Comparison of ENCODE assay signal across 8 cellular contexts in genomic region chr6:29964553-29964903, GRCh38. TPM values are rescaled to one million over a fixed set of nuclear protein-coding genes. Genes with fewer than 3 reads are reported as not detected.
DNase-seq lines count a peak whose midpoint lies in the region; ATAC-seq, FAIRE-seq and TF ChIP-seq lines count a peak whose summit lies in the region.

No MANE protein-coding gene starts in this region.

- H3K27ac ChIP-seq in heart right ventricle (peak overlapping the region; percentile 74 to 98 (median 92)), GM12878 (ENCODE audit: control insufficient read depth, insufficient read depth) (peak overlapping the region; percentile 93), vagina (peak overlapping the region; percentile 87)

- H3K9me3 ChIP-seq in heart right ventricle: no peaks in the 10 kb centered on the region
- no peaks in the 10 kb centered on the region for H3K9me3 ChIP-seq in GM12878 (replicated peaks; ENCODE audit: control insufficient read depth, insufficient read depth, low read length)
- no peaks in the 10 kb centered on the region for H3K9me3 ChIP-seq in vagina

- no peak for FAIRE-seq in GM12878 (lab: Jason Lieb, UNC)

- H3K4me1 Mint-ChIP-seq in mesothelial cell of epicardium: peaks cover 31% of the 10 kb centered on the region

- no peak for TF ChIP-seq RAD21 in GM12878 (IDR thresholded peaks at IDR 0.05; ENCODE audit: insufficient read depth, low read depth, low read length)

- H3K79me2 ChIP-seq in GM12878 (ENCODE audit: control insufficient read depth, insufficient read depth, low read length): peaks cover 5% of the 10 kb centered on the region

- SMC1A ChIA-PET in GM12878 (lab: Charles Lee; ENCODE audit: uncharacterized antibody, unreplicated experiment): interaction anchor here (0.6 to 4.3 kb wide), 16 partner anchors 12 to 249 kb away, joined by 3 to 38 read pairs (median 4); partner anchors contain the start of genes HLA-A and TRIM26

- TF ChIP-seq EP300 in GM12878 (IDR thresholded peaks at IDR 0.05; ENCODE audit: borderline replicate concordance in 1 of 2, control insufficient read depth in 1 of 2, low read depth in 2 of 2, low read length in 2 of 2): no peak

- whole genome bisulfite sequencing in heart right ventricle, 2 donors: 21% methylated on average over 3 of the region's 3 CpGs
- WGBS in GM12878 (ENCODE audit: insufficient coverage, insufficient replicate concordance, low lambda C conversion rate, missing lambda C conversion rate): 28% methylated on average over 3 of the region's 3 CpGs

- peaks cover 8 to 63% (median 57%) of the 10 kb centered on the region in 9 donors for H3K4me1 ChIP-seq in heart right ventricle
- peaks cover 5% of the 10 kb centered on the region; the same call in 1 of the 2 replicates for H3K4me1 ChIP-seq in GM12878 (ENCODE audit: control insufficient read depth, insufficient read depth, low read length)
- peaks cover 32% of the 10 kb centered on the region for H3K4me1 ChIP-seq in vagina

- peak overlapping the region in 9 of 10 donors; percentile 31 to 64 (median 51) for H3K4me3 ChIP-seq in heart right ventricle
- H3K4me3 ChIP-seq in GM12878: peak overlapping the region; percentile 52; the same call in 1 of the 2 replicates
- peak overlapping the region; percentile 27 to 30 for H3K4me3 ChIP-seq in vagina

- H2AFZ ChIP-seq in GM12878 (ENCODE audit: control insufficient read depth, low read depth, low read length): peak overlapping the region; percentile 47

- no peaks in the 10 kb centered on the region for H4K20me1 ChIP-seq in GM12878 (ENCODE audit: control insufficient read depth, insufficient read depth)

- in situ Hi-C loops in GM12878 (cut with MboI): no loop called here

- no peaks in the 10 kb centered on the region for H3K36me3 Mint-ChIP-seq in mesothelial cell of epicardium

- H3K9me3 Mint-ChIP-seq in mesothelial cell of epicardium: no peaks in the 10 kb centered on the region

- no peaks in the 10 kb centered on the region for H3K27me3 Mint-ChIP-seq in mesothelial cell of epicardium (ENCODE audit: low read depth)

- H3K36me3 ChIP-seq in heart right ventricle: no peaks in the 10 kb centered on the region
- H3K36me3 ChIP-seq in GM12878 (ENCODE audit: control insufficient read depth in 2 of 2, insufficient read depth in 2 of 2, low read length in 1 of 2): no peaks in the 10 kb centered on the region
- H3K36me3 ChIP-seq in vagina: no peaks in the 10 kb centered on the region

- TF ChIP-seq POLR2A in GM12878 (IDR thresholded peaks at IDR 0.05; ENCODE audit: low read depth, low read length) (no peak), vagina (IDR thresholded peaks at IDR 0.05) (no peak)

- RAD21 ChIA-PET in GM12878 (lab: Charles Lee; ENCODE audit: unreplicated experiment): interaction anchor here (1.0 to 2.6 kb wide), 12 partner anchors 10 to 109 kb away, joined by 3 to 9 read pairs (median 4); no protein-coding TSS in a partner anchor

- intact Hi-C loops in heart right ventricle (cut with DNase I): loop anchor here in 1 of 10 donors (2.0 kb wide), 1 partner anchor 22 kb away; the partner anchor contains the start of gene HLA-A
- intact Hi-C loops in Right ventricle myocardium inferior (cut with DNase I): no loop called here
- intact Hi-C loops in GM12878 (cut with micrococcal nuclease; ENCODE audit: unreplicated experiment): loop anchor here (2.0 kb wide), 1 partner anchor 22 kb away; the partner anchor contains the start of gene HLA-A
- intact Hi-C loops in vagina (cut with DNase I): no loop called here

- BruUV-seq in GM12878 (replicated peaks; lab: Mats Ljungman, UMichigan): TSS peak; percentile 86

- TF ChIP-seq CTCF in heart right ventricle (IDR thresholded peaks at IDR 0.05): no peak
- TF ChIP-seq CTCF in GM12878 (IDR thresholded peaks at IDR 0.05 in 2 of 3, conservative IDR thresholded peaks at IDR 0.05 in 1 of 3; ENCODE audit: control insufficient read depth in 2 of 3, extremely low read depth in 1 of 3, insufficient read depth in 1 of 3, low read depth in 3 of 3, low read length in 3 of 3): no peak
- TF ChIP-seq CTCF in mesothelial cell of epicardium (IDR thresholded peaks at IDR 0.05; ENCODE audit: unreplicated experiment): no peak
- no peak for TF ChIP-seq CTCF in vagina (IDR thresholded peaks at IDR 0.05)

- H3K27me3 ChIP-seq in heart right ventricle (no peaks in the 10 kb centered on the region), GM12878 (replicated peaks in 1 of 2; ENCODE audit: control insufficient read depth in 2 of 2, insufficient read depth in 2 of 2, low read length in 1 of 2) (no peaks in the 10 kb centered on the region), vagina (no peaks in the 10 kb centered on the region)

- CTCF ChIA-PET in GM12878 (lab: Yijun Ruan, JAX): interaction anchor here (0.9 to 6.6 kb wide), 12 partner anchors 12 to 315 kb away, joined by 3 to 71 read pairs (median 8); no protein-coding TSS in a partner anchor

- POLR2A ChIA-PET in GM12878 (lab: Charles Lee): interaction anchor here (0.5 to 5.0 kb wide), 15 partner anchors 12 to 846 kb away, joined by 3 to 27 read pairs (median 4); partner anchors contain the start of genes HLA-A and POLR1H

- DNase-seq in heart right ventricle (no peak), Right ventricle myocardium inferior (ENCODE audit: missing footprints) (no peak), GM12878 (ENCODE audit: low read depth, low spot score) (no peak), mesothelial cell of epicardium (ENCODE audit: low spot score in 2 of 2, unreplicated experiment in 2 of 2) (no peak), vagina (ENCODE audit: extremely low spot score in 2 of 2) (no peak), OCI-M2 (lab: John Stamatoyannopoulos, UW; ENCODE audit: unreplicated experiment) (no peak), nucleus accumbens (lab: John Stamatoyannopoulos, UW) (no peak), NCI-H2081 treated with DMSO at 0.1 percent for 48 hours (lab: John Stamatoyannopoulos, UW) (no peak)

- no peak for ATAC-seq in heart right ventricle
- ATAC-seq in Right ventricle myocardium inferior: no peak
- ATAC-seq in GM12878: no peak

- H3K4me3 Mint-ChIP-seq in mesothelial cell of epicardium: peak overlapping the region; percentile 33

- peak overlapping the region; percentile 97 for H3K4me2 ChIP-seq in GM12878 (ENCODE audit: control insufficient read depth, insufficient read depth)

- H3K27ac Mint-ChIP-seq in mesothelial cell of epicardium: peak overlapping the region; percentile 90

- peak overlapping the region; percentile 74 for H3K9ac ChIP-seq in GM12878 (ENCODE audit: control insufficient read depth, insufficient read depth, low read length)

TF ChIP-seq in GM12878, 131 proteins besides CTCF, POLR2A, EP300 and RAD21 (continues in another document):
- TF ChIP-seq ZNF592 (IDR thresholded peaks at IDR 0.05): no peak

RNA-seq across cellular contexts. Expression of gene HLA-A, which starts 22.2 kb away (rescaled TPM):
- total RNA-seq in heart right ventricle (1,000 to 10,000 TPM in 1 of 10 donors, 100 to 1,000 TPM in 9; 218 to 1,594 (median 276) TPM), Right ventricle myocardium inferior (249 TPM), GM12878 (2014; rRNA removed) (1,155 and 1,166 TPM in 2 replicates), GM12878 (2014; rRNA removed; fragmentation: Illumina TruSeq; extraction: Trizol) (455 and 468 TPM in 2 replicates), GM12878 (2021) (928 and 1,003 TPM in 2 replicates), mesothelial cell of epicardium (112 to 115 TPM (median 113 TPM) in 3 replicates), vagina (691 TPM)
- polyA plus RNA-seq in heart right ventricle (1,000 to 10,000 TPM in 1 of 2 donors, 100 to 1,000 TPM in 1; 450 to 1,261 TPM), GM12878 (2011; rRNA removed) (490 and 959 TPM in 2 replicates), GM12878 (2014; fragmentation: Illumina TruSeq; extraction: Trizol) (255 and 382 TPM in 2 replicates), GM12878 (2014; fragmentation: Nextera tagmentation; extraction: Ambion mirVana) (100 to 1,000 TPM; 129 to 329 TPM), GM12878 (2014; rRNA removed) (1,078 and 1,263 TPM in 2 replicates), GM12878 (2016; fragmentation: Nextera tagmentation; extraction: Ambion mirVana) (100 to 1,000 TPM; 699 to 799 TPM)
- total RNA-seq in GM12878 (2013; cell fraction: nucleolus; rRNA removed): 877 and 922 TPM in 2 replicates
- 718 TPM for polyA plus RNA-seq in GM12878 (2011; ENCODE audit: low read depth)
- 1,522 and 1,730 TPM in 2 replicates for polyA plus RNA-seq in GM12878 (2011; cell fraction: cytosol; rRNA removed)
- polyA plus RNA-seq in GM12878 (2011; cell fraction: nucleus; rRNA removed): 1,255 and 1,711 TPM in 2 replicates
- 1,065 and 1,243 TPM in 2 replicates for polyA plus RNA-seq in GM12878 (2012)
- 560 and 847 TPM in 2 replicates for polyA minus RNA-seq in GM12878 (2011; rRNA and poly(A)+ RNA removed)
- 323 and 371 TPM in 2 replicates for polyA minus RNA-seq in GM12878 (2011; cell fraction: cytosol; rRNA and poly(A)+ RNA removed)
- polyA minus RNA-seq in GM12878 (2011; cell fraction: nucleus; rRNA and poly(A)+ RNA removed): 239 and 260 TPM in 2 replicates
